ENCODE assay signal across 8 cellular contexts in genomic region chr2:101751875-101752619, GRCh38. TPM values are rescaled to one million over a fixed set of nuclear protein-coding genes. Genes with fewer than 3 reads are reported as not detected.
DNase-seq lines count a peak whose midpoint lies in the region; ATAC-seq and TF ChIP-seq lines count a peak whose summit lies in the region.

No MANE protein-coding gene starts in this region.

- peaks cover 67% of the 10 kb centered on the region for H3K4me1 Mint-ChIP-seq in CD14-positive monocyte
- H3K4me1 Mint-ChIP-seq in glutamatergic neuron (ENCODE audit: low read depth, unreplicated experiment), result peaks cover 50% of the 10 kb centered on the region
- H3K4me1 Mint-ChIP-seq in activated CD4-positive, alpha-beta T cell treated with anti-CD3 and anti-CD28 coated beads for 36 hours, result peaks cover 76% of the 10 kb centered on the region

- H3K27ac Mint-ChIP-seq in CD14-positive monocyte (peak overlapping the region in 5 of 7 donors; percentile 17 to 46 (median 37)), glutamatergic neuron (ENCODE audit: unreplicated experiment) (peak overlapping the region; percentile 7)
- no peak overlapping the region for H3K27ac Mint-ChIP-seq in activated CD4-positive, alpha-beta T cell treated with anti-CD3 and anti-CD28 coated beads for 36 hours

- peak overlapping the region in 1 of 2 donors; percentile 70 for H3K4me3 Mint-ChIP-seq in CD14-positive monocyte
- H3K4me3 Mint-ChIP-seq in glutamatergic neuron (ENCODE audit: unreplicated experiment), result peak overlapping the region; percentile 35
- no peak overlapping the region for H3K4me3 Mint-ChIP-seq in activated CD4-positive, alpha-beta T cell treated with anti-CD3 and anti-CD28 coated beads for 36 hours

- no peaks in the 10 kb centered on the region for H3K27me3 Mint-ChIP-seq in CD14-positive monocyte (ENCODE audit: low read depth in 3 of 3)
- peaks cover 4% of the 10 kb centered on the region for H3K27me3 Mint-ChIP-seq in glutamatergic neuron (ENCODE audit: unreplicated experiment)
- H3K27me3 Mint-ChIP-seq in activated CD4-positive, alpha-beta T cell treated with anti-CD3 and anti-CD28 coated beads for 36 hours, result no peaks in the 10 kb centered on the region

- intact Hi-C loops in CD14-positive monocyte (cut with micrococcal nuclease), result no loop called here
- intact Hi-C loops in activated CD4-positive, alpha-beta T cell treated with anti-CD3 and anti-CD28 coated beads for 36 hours (cut with DNase I, micrococcal nuclease), result loop anchor here in 1 of 2 experiments (1.0 kb wide), 1 partner anchor 8 kb away; no protein-coding TSS in a partner anchor

- TF ChIP-seq CTCF in CD14-positive monocyte (IDR thresholded peaks at IDR 0.05) (no peak), glutamatergic neuron (IDR thresholded peaks at IDR 0.05; ENCODE audit: partially characterized antibody, unreplicated experiment) (no peak)

- POLR2A ChIA-PET in activated CD4-positive, alpha-beta T cell treated with anti-CD3 and anti-CD28 coated beads for 36 hours (lab: Charles Lee), result no interaction called here

- H3K36me3 Mint-ChIP-seq in CD14-positive monocyte (peaks cover 0 to 7% of the 10 kb centered on the region in 2 donors), glutamatergic neuron (ENCODE audit: unreplicated experiment) (no peaks in the 10 kb centered on the region)
- peaks cover 3% of the 10 kb centered on the region for H3K36me3 Mint-ChIP-seq in activated CD4-positive, alpha-beta T cell treated with anti-CD3 and anti-CD28 coated beads for 36 hours (ENCODE audit: low read depth)

- peak; percentile 68 for ATAC-seq in GM21390 (IDR thresholded peaks at IDR 0.05; ENCODE audit: unreplicated experiment)
- ATAC-seq in HG03558 (IDR thresholded peaks at IDR 0.05; ENCODE audit: extremely low read depth, unreplicated experiment), result peak; percentile 79
- ATAC-seq in activated CD4-positive, alpha-beta T cell treated with anti-CD3 and anti-CD28 coated beads for 36 hours, result no peak

- CTCF ChIA-PET in activated CD4-positive, alpha-beta T cell treated with anti-CD3 and anti-CD28 coated beads for 36 hours (lab: Charles Lee), result interaction anchor here (0.6 to 2.1 kb wide), 5 partner anchors 10 to 586 kb away, joined by 3 to 9 read pairs (median 3); no protein-coding TSS in a partner anchor

- H3K9me3 Mint-ChIP-seq in CD14-positive monocyte (no peaks in the 10 kb centered on the region), glutamatergic neuron (ENCODE audit: unreplicated experiment) (no peaks in the 10 kb centered on the region)
- no peaks in the 10 kb centered on the region for H3K9me3 Mint-ChIP-seq in activated CD4-positive, alpha-beta T cell treated with anti-CD3 and anti-CD28 coated beads for 36 hours (ENCODE audit: low read depth)

- DNase-seq in CD14-positive monocyte (ENCODE audit: low spot score) (no peak), glutamatergic neuron (no peak), T-helper 9 cell (no peak), SK-N-DZ (ENCODE audit: low spot score) (no peak)
- no peak for DNase-seq in activated CD4-positive, alpha-beta T cell treated with anti-CD3 and anti-CD28 coated beads for 36 hours
- no peak for DNase-seq in activated naive CD4-positive, alpha-beta T cell (lab: John Stamatoyannopoulos, UW)

RNA-seq across cellular contexts. Expression of gene MAP4K4, which starts 54.5 kb away (rescaled TPM):
- 1 to 10 TPM; 5.3 to 8.7 TPM for polyA plus RNA-seq in CD14-positive monocyte
- 756 TPM for total RNA-seq in glutamatergic neuron (ENCODE audit: unreplicated experiment)
- total RNA-seq in activated CD4-positive, alpha-beta T cell treated with anti-CD3 and anti-CD28 coated beads for 36 hours, result 10 to 100 TPM; 62.3 to 70.2 TPM
- polyA plus RNA-seq in SK-N-DZ (2014; cell fraction: cytosol; rRNA removed), result 48.1 and 53.7 TPM in 2 replicates
- polyA plus RNA-seq in SK-N-DZ (2014; cell fraction: nucleus; rRNA removed), result 111 and 181 TPM in 2 replicates

Comparison
In these comparisons a context has a peak if more than half of its experiments do, and no peak if none do; other contexts are left out.
1. RNA of gene MAP4K4, which starts 54.5 kb away (total RNA-seq): 756 TPM in glutamatergic neuron (single experiment); 62.3 to 70.2 TPM in activated CD4-positive, alpha-beta T cell treated with anti-CD3 and anti-CD28 coated beads for 36 hours; every median in the first group is over 10 times any median in the second.